In the genomic region with DNA sequence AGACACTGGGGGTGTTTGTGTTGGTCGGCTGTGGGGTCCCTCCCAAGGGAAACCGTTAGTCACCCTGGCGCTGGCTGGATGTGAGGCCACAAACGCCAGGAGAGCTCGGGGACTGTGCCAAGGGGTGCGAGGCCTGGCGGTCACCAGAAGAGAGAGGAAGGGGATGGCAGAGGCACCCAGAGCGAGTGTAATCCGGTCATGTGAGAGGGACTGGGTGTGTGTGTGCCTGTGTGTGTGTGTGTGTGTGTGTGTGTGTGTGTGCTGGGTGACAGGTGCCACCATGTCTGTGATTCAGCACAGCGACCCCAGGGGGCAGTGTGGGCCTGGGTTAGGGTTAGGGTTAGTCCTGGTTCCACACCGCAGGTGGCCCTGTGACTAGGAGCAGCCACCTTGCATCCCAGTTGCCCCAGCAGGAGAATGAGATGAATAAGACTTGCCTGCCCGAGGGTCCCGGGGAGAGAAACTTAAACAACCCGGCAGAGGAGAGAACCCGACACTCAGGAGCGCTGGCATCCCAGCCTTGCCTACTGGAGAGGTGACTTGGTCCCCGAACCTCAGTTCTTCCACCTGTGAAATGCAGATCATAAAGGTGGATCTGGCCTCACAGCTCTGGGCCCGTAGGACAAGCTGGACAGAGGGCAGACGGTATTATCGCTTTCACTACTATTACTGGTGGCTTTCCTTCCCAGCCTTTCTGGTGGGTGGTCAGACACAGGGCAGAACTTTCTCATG, we compare ENCODE assay signal across 2 cellular contexts.
TF ChIP-seq lines count a peak whose summit lies in the region.

No MANE protein-coding gene starts in this region.

TF ChIP-seq in WTC11, 78 proteins besides CTCF, POLR2A, EP300 and RAD21 (continued from another document):
- TF ChIP-seq ZNF532 (CRISPR knock-in tag; IDR thresholded peaks at IDR 0.05; ENCODE audit: borderline replicate concordance) (no peak), ZNF317 (CRISPR knock-in tag; IDR thresholded peaks at IDR 0.05; ENCODE audit: borderline replicate concordance, low read depth) (no peak), CREM (CRISPR knock-in tag; IDR thresholded peaks at IDR 0.05) (no peak), JAZF1 (CRISPR knock-in tag; IDR thresholded peaks at IDR 0.05) (no peak)

TF ChIP-seq in HepG2, 621 proteins besides CTCF, POLR2A, EP300 and RAD21 (continued from another document and continues in another):
- TF ChIP-seq, protein P1, sequence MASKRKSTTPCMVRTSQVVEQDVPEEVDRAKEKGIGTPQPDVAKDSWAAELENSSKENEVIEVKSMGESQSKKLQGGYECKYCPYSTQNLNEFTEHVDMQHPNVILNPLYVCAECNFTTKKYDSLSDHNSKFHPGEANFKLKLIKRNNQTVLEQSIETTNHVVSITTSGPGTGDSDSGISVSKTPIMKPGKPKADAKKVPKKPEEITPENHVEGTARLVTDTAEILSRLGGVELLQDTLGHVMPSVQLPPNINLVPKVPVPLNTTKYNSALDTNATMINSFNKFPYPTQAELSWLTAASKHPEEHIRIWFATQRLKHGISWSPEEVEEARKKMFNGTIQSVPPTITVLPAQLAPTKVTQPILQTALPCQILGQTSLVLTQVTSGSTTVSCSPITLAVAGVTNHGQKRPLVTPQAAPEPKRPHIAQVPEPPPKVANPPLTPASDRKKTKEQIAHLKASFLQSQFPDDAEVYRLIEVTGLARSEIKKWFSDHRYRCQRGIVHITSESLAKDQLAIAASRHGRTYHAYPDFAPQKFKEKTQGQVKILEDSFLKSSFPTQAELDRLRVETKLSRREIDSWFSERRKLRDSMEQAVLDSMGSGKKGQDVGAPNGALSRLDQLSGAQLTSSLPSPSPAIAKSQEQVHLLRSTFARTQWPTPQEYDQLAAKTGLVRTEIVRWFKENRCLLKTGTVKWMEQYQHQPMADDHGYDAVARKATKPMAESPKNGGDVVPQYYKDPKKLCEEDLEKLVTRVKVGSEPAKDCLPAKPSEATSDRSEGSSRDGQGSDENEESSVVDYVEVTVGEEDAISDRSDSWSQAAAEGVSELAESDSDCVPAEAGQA (IDR thresholded peaks at IDR 0.05; ENCODE audit: low read depth) = no peak
- TF ChIP-seq, protein P1 (CRISPR knock-in tag; IDR thresholded peaks at IDR 0.05; ENCODE audit: borderline replicate concordance) = no peak
- no peak for TF ChIP-seq FOXA3 (CRISPR knock-in tag; IDR thresholded peaks at IDR 0.05)
- no peak for TF ChIP-seq ZNF33B (CRISPR knock-in tag; IDR thresholded peaks at IDR 0.05)
- TF ChIP-seq ZFX (CRISPR knock-in tag; IDR thresholded peaks at IDR 0.05; ENCODE audit: low read depth) = peak; percentile 69
- no peak for TF ChIP-seq KMT2A (CRISPR knock-in tag; IDR thresholded peaks at IDR 0.05)
- no peak for TF ChIP-seq ATF4 (CRISPR knock-in tag; IDR thresholded peaks at IDR 0.05)
- no peak for TF ChIP-seq SETDB1 (CRISPR knock-in tag; IDR thresholded peaks at IDR 0.05; ENCODE audit: borderline replicate concordance)
- TF ChIP-seq RFXAP (CRISPR knock-in tag; IDR thresholded peaks at IDR 0.05; ENCODE audit: borderline replicate concordance) = no peak
- no peak for TF ChIP-seq ZNF292 (CRISPR knock-in tag; IDR thresholded peaks at IDR 0.05; ENCODE audit: borderline replicate concordance, low read depth)
- no peak for TF ChIP-seq ZNF782 (CRISPR knock-in tag; IDR thresholded peaks at IDR 0.05; ENCODE audit: borderline replicate concordance)
- TF ChIP-seq, protein P2, sequence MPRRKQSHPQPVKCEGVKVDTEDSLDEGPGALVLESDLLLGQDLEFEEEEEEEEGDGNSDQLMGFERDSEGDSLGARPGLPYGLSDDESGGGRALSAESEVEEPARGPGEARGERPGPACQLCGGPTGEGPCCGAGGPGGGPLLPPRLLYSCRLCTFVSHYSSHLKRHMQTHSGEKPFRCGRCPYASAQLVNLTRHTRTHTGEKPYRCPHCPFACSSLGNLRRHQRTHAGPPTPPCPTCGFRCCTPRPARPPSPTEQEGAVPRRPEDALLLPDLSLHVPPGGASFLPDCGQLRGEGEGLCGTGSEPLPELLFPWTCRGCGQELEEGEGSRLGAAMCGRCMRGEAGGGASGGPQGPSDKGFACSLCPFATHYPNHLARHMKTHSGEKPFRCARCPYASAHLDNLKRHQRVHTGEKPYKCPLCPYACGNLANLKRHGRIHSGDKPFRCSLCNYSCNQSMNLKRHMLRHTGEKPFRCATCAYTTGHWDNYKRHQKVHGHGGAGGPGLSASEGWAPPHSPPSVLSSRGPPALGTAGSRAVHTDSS (CRISPR knock-in tag; conservative IDR thresholded peaks at IDR 0.05) = no peak
- no peak for TF ChIP-seq ZNF816 (CRISPR knock-in tag; IDR thresholded peaks at IDR 0.05; ENCODE audit: borderline replicate concordance)
- TF ChIP-seq ZNF451 (CRISPR knock-in tag; IDR thresholded peaks at IDR 0.05) = no peak
- no peak for TF ChIP-seq SNRNP70 (IDR thresholded peaks at IDR 0.05; ENCODE audit: low read depth, low read length)
- no peak for TF ChIP-seq NR2F1 (CRISPR knock-in tag; IDR thresholded peaks at IDR 0.05)
- no peak for TF ChIP-seq ZKSCAN8 (CRISPR knock-in tag; IDR thresholded peaks at IDR 0.05; ENCODE audit: borderline replicate concordance)
- no peak for TF ChIP-seq ZNF792 (CRISPR knock-in tag; IDR thresholded peaks at IDR 0.05)
- TF ChIP-seq CBFB (CRISPR knock-in tag; IDR thresholded peaks at IDR 0.05) = no peak
- TF ChIP-seq DPF2 (CRISPR knock-in tag; IDR thresholded peaks at IDR 0.05; ENCODE audit: borderline replicate concordance, low read depth) = no peak
- no peak for TF ChIP-seq CHD2 (IDR thresholded peaks at IDR 0.05; ENCODE audit: low read depth, low read length)
- TF ChIP-seq ZNF543 (CRISPR knock-in tag; IDR thresholded peaks at IDR 0.05) = no peak
- TF ChIP-seq PRMT3 (CRISPR knock-in tag; IDR thresholded peaks at IDR 0.05; ENCODE audit: borderline replicate concordance, low read depth) = no peak
- TF ChIP-seq ZNF597 (CRISPR knock-in tag; IDR thresholded peaks at IDR 0.05) = no peak
- TF ChIP-seq, protein P3, sequence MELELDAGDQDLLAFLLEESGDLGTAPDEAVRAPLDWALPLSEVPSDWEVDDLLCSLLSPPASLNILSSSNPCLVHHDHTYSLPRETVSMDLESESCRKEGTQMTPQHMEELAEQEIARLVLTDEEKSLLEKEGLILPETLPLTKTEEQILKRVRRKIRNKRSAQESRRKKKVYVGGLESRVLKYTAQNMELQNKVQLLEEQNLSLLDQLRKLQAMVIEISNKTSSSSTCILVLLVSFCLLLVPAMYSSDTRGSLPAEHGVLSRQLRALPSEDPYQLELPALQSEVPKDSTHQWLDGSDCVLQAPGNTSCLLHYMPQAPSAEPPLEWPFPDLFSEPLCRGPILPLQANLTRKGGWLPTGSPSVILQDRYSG (CRISPR knock-in tag; IDR thresholded peaks at IDR 0.05) = no peak
- TF ChIP-seq HIVEP1 (CRISPR knock-in tag; IDR thresholded peaks at IDR 0.05) = no peak
- TF ChIP-seq, protein P4, sequence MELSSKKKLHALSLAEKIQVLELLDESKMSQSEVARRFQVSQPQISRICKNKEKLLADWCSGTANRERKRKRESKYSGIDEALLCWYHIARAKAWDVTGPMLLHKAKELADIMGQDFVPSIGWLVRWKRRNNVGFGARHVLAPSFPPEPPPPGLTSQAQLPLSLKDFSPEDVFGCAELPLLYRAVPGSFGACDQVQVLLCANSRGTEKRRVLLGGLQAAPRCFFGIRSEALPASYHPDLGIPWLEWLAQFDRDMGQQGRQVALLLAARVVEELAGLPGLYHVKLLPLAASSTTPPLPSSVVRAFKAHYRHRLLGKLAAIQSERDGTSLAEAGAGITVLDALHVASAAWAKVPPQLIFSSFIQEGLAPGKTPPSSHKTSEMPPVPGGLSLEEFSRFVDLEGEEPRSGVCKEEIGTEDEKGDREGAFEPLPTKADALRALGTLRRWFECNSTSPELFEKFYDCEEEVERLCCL (CRISPR knock-in tag; IDR thresholded peaks at IDR 0.05; ENCODE audit: borderline replicate concordance) = no peak
- no peak for TF ChIP-seq FOXJ3 (CRISPR knock-in tag; IDR thresholded peaks at IDR 0.05; ENCODE audit: borderline replicate concordance)
- TF ChIP-seq MAZ (IDR thresholded peaks at IDR 0.05; ENCODE audit: borderline replicate concordance, low read depth, low read length) = no peak
- no peak for TF ChIP-seq MAZ (CRISPR knock-in tag; IDR thresholded peaks at IDR 0.05; ENCODE audit: low read depth)
- no peak for TF ChIP-seq HOXA5 (CRISPR knock-in tag; IDR thresholded peaks at IDR 0.05)
- no peak for TF ChIP-seq ZKSCAN5 (CRISPR knock-in tag; IDR thresholded peaks at IDR 0.05)
- peak; percentile 54; the same call in 1 of the 2 replicates for TF ChIP-seq ZNF761 (CRISPR knock-in tag; conservative IDR thresholded peaks at IDR 0.05)
- TF ChIP-seq, protein P5, sequence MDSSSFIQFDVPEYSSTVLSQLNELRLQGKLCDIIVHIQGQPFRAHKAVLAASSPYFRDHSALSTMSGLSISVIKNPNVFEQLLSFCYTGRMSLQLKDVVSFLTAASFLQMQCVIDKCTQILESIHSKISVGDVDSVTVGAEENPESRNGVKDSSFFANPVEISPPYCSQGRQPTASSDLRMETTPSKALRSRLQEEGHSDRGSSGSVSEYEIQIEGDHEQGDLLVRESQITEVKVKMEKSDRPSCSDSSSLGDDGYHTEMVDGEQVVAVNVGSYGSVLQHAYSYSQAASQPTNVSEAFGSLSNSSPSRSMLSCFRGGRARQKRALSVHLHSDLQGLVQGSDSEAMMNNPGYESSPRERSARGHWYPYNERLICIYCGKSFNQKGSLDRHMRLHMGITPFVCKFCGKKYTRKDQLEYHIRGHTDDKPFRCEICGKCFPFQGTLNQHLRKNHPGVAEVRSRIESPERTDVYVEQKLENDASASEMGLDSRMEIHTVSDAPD (CRISPR knock-in tag; IDR thresholded peaks at IDR 0.05) = no peak
- TF ChIP-seq E2F1 (CRISPR knock-in tag; IDR thresholded peaks at IDR 0.05) = no peak
- TF ChIP-seq, protein P6, sequence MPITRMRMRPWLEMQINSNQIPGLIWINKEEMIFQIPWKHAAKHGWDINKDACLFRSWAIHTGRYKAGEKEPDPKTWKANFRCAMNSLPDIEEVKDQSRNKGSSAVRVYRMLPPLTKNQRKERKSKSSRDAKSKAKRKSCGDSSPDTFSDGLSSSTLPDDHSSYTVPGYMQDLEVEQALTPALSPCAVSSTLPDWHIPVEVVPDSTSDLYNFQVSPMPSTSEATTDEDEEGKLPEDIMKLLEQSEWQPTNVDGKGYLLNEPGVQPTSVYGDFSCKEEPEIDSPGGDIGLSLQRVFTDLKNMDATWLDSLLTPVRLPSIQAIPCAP (CRISPR knock-in tag; IDR thresholded peaks at IDR 0.05; ENCODE audit: low read depth) = no peak
- TF ChIP-seq SPEN (CRISPR knock-in tag; IDR thresholded peaks at IDR 0.05; ENCODE audit: low read depth) = 0 out of 2 replicates have a peak, but pooled peaks have one; percentile 48
- no peak for TF ChIP-seq ZNF567 (CRISPR knock-in tag; IDR thresholded peaks at IDR 0.05; ENCODE audit: borderline replicate concordance)
- no peak for TF ChIP-seq CEBPB (IDR thresholded peaks at IDR 0.05; ENCODE audit: borderline replicate concordance, low read depth, low read length)
